ENCODE assay signal across 8 cellular contexts in genomic region chr6:33298773-33299236, GRCh38. TPM values are rescaled to one million over a fixed set of nuclear protein-coding genes. Genes with fewer than 3 reads are reported as not detected.
A peak's percentile ranks its signal among the peaks of the same experiment; 100 is the strongest.
DNase-seq lines count a peak whose midpoint lies in the region; ATAC-seq and TF ChIP-seq lines count a peak whose summit lies in the region.

Gene RGL2, minus strand, starts transcription at chr6:33298942. Its CDS starts 332 bp downstream, at chr6:33298610.

- H3K27me3 ChIP-seq in MM.1S (replicated peaks; ENCODE audit: insufficient read depth, low read length) (no peaks in the 10 kb centered on the region), left lung (no peaks in the 10 kb centered on the region)

- H4K20me1 ChIP-seq in MM.1S (ENCODE audit: insufficient read depth, low read length), result no peaks in the 10 kb centered on the region

- ATAC-seq in GM21619 (IDR thresholded peaks at IDR 0.05; ENCODE audit: unreplicated experiment) (peak; percentile 34), left lung (peak; percentile 79)

- H3K9me3 ChIP-seq in MM.1S (replicated peaks; ENCODE audit: insufficient read depth, low read length), result no peaks in the 10 kb centered on the region
- no peaks in the 10 kb centered on the region for H3K9me3 ChIP-seq in left lung

- peak within 1 kb of the TSS; percentile 96 for H3K9ac ChIP-seq in MM.1S (ENCODE audit: low read length)

- H2AFZ ChIP-seq in MM.1S (ENCODE audit: low read length), result peak within 1 kb of the TSS; percentile 68

- H3K79me2 ChIP-seq in MM.1S (ENCODE audit: low read length), result peaks cover 14% of the 10 kb centered on the region; the same call in 1 of the 2 replicates

- peaks cover 25% of the 10 kb centered on the region for H3F3A ChIP-seq in MM.1S (ENCODE audit: insufficient read depth, low read length)

- intact Hi-C loops in left lung (cut with DNase I), result no loop called here

- peak within 1 kb of the TSS; percentile 94 for H3K4me3 ChIP-seq in MM.1S (ENCODE audit: low read length)
- H3K4me3 ChIP-seq in left lung, result peak within 1 kb of the TSS; percentile 61 to 65

- no peaks in the 10 kb centered on the region for H3K36me3 ChIP-seq in MM.1S (replicated peaks; ENCODE audit: insufficient read depth, low read length)
- H3K36me3 ChIP-seq in left lung, result peaks cover 0 to 64% of the 10 kb centered on the region in 2 donors

- peak; percentile 73 for DNase-seq in EH (ENCODE audit: low read depth)
- peak; percentile 67 for DNase-seq in MM.1S
- DNase-seq in dermis blood vessel endothelial cell, result peak; percentile 66
- DNase-seq in left lung, result peak; percentile 91 to 97
- peak; percentile 60 for DNase-seq in stimulated activated CD4-positive, alpha-beta T cell treated with anti-CD3 and anti-CD28 coated beads, Interleukin-4, amount 100 ng/mL, for 24 hours
- DNase-seq in DMS114 treated with DMSO at 0.1 percent for 48 hours (lab: John Stamatoyannopoulos, UW; ENCODE audit: unreplicated experiment), result no peak

- peak within 1 kb of the TSS; percentile 99 for H3K4me2 ChIP-seq in MM.1S (ENCODE audit: low read depth, low read length)

- H3K9me2 ChIP-seq in MM.1S (replicated peaks; ENCODE audit: insufficient read depth, low read length), result no peaks in the 10 kb centered on the region

- H3K27ac ChIP-seq in MM.1S (ENCODE audit: low read length), result peak within 1 kb of the TSS; percentile 96
- peak within 1 kb of the TSS; percentile 99 for H3K27ac ChIP-seq in VCaP
- H3K27ac ChIP-seq in left lung, result peak within 1 kb of the TSS; percentile 97

- H3K4me1 ChIP-seq in MM.1S (ENCODE audit: low read length) (peaks cover 7% of the 10 kb centered on the region), left lung (peaks cover 12 to 47% of the 10 kb centered on the region in 2 donors)

- TF ChIP-seq CTCF in MM.1S (IDR thresholded peaks at IDR 0.05; ENCODE audit: low read length) (no peak), VCaP (conservative IDR thresholded peaks at IDR 0.05) (no peak), left lung (IDR thresholded peaks at IDR 0.05) (no peak)

RNA-seq across cellular contexts. Expression of gene RGL2, which starts in this region (rescaled TPM):
- total RNA-seq in dermis blood vessel endothelial cell (82.4 and 88.3 TPM in 2 replicates), left lung (10 to 100 TPM; 83.3 to 94.6 TPM)
